ENCODE assay signal across 2 cellular contexts in the genomic region with DNA sequence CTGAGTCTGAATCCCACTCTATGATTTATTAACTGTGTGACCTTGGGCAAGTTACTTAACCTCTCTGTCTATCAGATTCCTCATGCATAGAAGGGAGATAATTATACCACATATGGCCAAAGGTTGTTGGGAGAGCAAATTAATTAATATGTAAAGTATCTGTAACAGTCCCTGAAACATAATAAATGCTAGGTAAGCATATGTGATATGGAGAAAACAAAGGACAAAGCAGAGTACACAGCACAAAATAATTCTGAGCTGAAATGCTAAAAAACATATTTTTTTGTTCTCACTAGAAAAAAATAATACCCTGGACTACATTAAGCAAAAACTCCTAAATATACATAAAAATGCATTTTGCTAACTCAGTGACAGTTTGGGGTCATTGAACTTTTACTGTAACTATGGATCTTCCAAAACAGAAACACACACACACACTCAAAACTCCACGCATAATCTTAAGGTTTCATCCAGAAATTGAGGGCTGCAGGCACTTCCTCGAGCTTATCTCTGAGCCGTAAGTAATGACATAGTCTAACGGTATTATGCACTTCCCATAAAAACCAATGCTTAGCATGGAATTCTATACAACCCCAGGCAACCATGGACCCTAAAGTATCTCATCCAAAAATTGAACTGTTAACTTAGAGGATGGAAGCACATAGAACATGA.
TF ChIP-seq lines count a peak whose summit lies in the region.

No MANE protein-coding gene starts in this region.

TF ChIP-seq in HepG2, 621 proteins besides CTCF, POLR2A, EP300 and RAD21 (continued from another document):
- TF ChIP-seq ZNF207 (IDR thresholded peaks at IDR 0.05; ENCODE audit: borderline replicate concordance) (no peak), ZNF598 (CRISPR knock-in tag; IDR thresholded peaks at IDR 0.05; ENCODE audit: borderline replicate concordance) (no peak), ZNF878 (CRISPR knock-in tag; IDR thresholded peaks at IDR 0.05) (no peak), ZEB1 (IDR thresholded peaks at IDR 0.05; ENCODE audit: insufficient replicate concordance, low read depth) (no peak), MAFF (IDR thresholded peaks at IDR 0.05; ENCODE audit: low read depth, low read length) (peak; percentile 47), ZNF768 (CRISPR knock-in tag; IDR thresholded peaks at IDR 0.05) (peak; percentile 26; the same call in 1 of the 2 replicates), ZNF274 (CRISPR knock-in tag; IDR thresholded peaks at IDR 0.05) (no peak)
- TF ChIP-seq, protein P1, sequence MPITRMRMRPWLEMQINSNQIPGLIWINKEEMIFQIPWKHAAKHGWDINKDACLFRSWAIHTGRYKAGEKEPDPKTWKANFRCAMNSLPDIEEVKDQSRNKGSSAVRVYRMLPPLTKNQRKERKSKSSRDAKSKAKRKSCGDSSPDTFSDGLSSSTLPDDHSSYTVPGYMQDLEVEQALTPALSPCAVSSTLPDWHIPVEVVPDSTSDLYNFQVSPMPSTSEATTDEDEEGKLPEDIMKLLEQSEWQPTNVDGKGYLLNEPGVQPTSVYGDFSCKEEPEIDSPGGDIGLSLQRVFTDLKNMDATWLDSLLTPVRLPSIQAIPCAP (CRISPR knock-in tag; IDR thresholded peaks at IDR 0.05; ENCODE audit: low read depth) = no peak
- TF ChIP-seq, protein P2, sequence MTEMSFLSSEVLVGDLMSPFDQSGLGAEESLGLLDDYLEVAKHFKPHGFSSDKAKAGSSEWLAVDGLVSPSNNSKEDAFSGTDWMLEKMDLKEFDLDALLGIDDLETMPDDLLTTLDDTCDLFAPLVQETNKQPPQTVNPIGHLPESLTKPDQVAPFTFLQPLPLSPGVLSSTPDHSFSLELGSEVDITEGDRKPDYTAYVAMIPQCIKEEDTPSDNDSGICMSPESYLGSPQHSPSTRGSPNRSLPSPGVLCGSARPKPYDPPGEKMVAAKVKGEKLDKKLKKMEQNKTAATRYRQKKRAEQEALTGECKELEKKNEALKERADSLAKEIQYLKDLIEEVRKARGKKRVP (CRISPR knock-in tag; IDR thresholded peaks at IDR 0.05) = no peak
- TF ChIP-seq, protein P3, sequence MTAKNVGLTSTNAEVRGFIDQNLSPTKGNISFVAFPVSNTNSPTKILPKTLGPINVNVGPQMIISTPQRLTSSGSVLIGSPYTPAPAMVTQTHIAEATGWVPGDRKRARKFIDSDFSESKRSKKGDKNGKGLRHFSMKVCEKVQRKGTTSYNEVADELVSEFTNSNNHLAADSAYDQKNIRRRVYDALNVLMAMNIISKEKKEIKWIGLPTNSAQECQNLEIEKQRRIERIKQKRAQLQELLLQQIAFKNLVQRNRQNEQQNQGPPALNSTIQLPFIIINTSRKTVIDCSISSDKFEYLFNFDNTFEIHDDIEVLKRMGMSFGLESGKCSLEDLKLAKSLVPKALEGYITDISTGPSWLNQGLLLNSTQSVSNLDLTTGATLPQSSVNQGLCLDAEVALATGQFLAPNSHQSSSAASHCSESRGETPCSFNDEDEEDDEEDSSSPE (CRISPR knock-in tag; IDR thresholded peaks at IDR 0.05) = no peak

TF ChIP-seq in K562, 482 proteins besides CTCF, POLR2A, EP300 and RAD21 (continued from another document):
- TF ChIP-seq, protein P4, sequence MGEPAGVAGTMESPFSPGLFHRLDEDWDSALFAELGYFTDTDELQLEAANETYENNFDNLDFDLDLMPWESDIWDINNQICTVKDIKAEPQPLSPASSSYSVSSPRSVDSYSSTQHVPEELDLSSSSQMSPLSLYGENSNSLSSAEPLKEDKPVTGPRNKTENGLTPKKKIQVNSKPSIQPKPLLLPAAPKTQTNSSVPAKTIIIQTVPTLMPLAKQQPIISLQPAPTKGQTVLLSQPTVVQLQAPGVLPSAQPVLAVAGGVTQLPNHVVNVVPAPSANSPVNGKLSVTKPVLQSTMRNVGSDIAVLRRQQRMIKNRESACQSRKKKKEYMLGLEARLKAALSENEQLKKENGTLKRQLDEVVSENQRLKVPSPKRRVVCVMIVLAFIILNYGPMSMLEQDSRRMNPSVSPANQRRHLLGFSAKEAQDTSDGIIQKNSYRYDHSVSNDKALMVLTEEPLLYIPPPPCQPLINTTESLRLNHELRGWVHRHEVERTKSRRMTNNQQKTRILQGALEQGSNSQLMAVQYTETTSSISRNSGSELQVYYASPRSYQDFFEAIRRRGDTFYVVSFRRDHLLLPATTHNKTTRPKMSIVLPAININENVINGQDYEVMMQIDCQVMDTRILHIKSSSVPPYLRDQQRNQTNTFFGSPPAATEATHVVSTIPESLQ (CRISPR knock-in tag; IDR thresholded peaks at IDR 0.05) = no peak
- no peak for TF ChIP-seq XRCC3 (IDR thresholded peaks at IDR 0.05)
- TF ChIP-seq HNRNPH1 (optimal IDR thresholded peaks at IDR 0.05; ENCODE audit: low read depth, low read length) = no peak
- TF ChIP-seq SP1 (CRISPR knock-in tag; IDR thresholded peaks at IDR 0.05) = no peak
- TF ChIP-seq ZNF778 (CRISPR knock-in tag; IDR thresholded peaks at IDR 0.05) = no peak
